Comparison of ENCODE assay signal across 16 cellular contexts in genomic region chr3:155572085-155572484, GRCh38.
DNase-seq lines count a peak whose midpoint lies in the region; ATAC-seq and TF ChIP-seq lines count a peak whose summit lies in the region.
"Had no signal": no experiment of that assay in that cellular context is flagged by ENCODE, and none has a peak within 500 bp of the region (broad histone marks: within the 10 kb centered on the region; RNA-seq: fewer than 3 reads in every experiment).

No MANE protein-coding gene starts in this region.

- no peaks in the 10 kb centered on the region for H3K27me3 ChIP-seq in gastrocnemius medialis
- H3K27me3 ChIP-seq: stomach had no signal

- no peak overlapping the region for H3K27ac ChIP-seq in gastrocnemius medialis
- H3K27ac ChIP-seq: heart right ventricle, stomach had no signal

- in situ Hi-C loops in gastrocnemius medialis (cut with MboI; ENCODE audit: low sequenced_read_pairs in 4 of 4), result no loop called here

- H3K36me3 ChIP-seq in gastrocnemius medialis, result no peaks in the 10 kb centered on the region
- H3K36me3 ChIP-seq: heart right ventricle, stomach had no signal

- no peaks in the 10 kb centered on the region for H3K4me1 ChIP-seq in gastrocnemius medialis
- H3K4me1 ChIP-seq: heart right ventricle, stomach had no signal

- TF ChIP-seq CTCF in fibroblast of the aortic adventitia (IDR thresholded peaks at IDR 0.05; ENCODE audit: insufficient read depth, low read length) (no peak), gastrocnemius medialis (IDR thresholded peaks at IDR 0.05 in 4 of 5, conservative IDR thresholded peaks at IDR 0.05 in 1 of 5) (no peak)

- H3K9me3 ChIP-seq in gastrocnemius medialis, result no peaks in the 10 kb centered on the region
- H3K9me3 ChIP-seq: heart right ventricle, stomach had no signal

- ATAC-seq in gastrocnemius medialis, result peak; percentile 24 to 54
- no peak for ATAC-seq in HG02798 (IDR thresholded peaks at IDR 0.05; ENCODE audit: poor library complexity, unreplicated experiment)
- ATAC-seq: effector memory CD8-positive, alpha-beta T cell; HCT116; left colon; naive thymus-derived CD8-positive, alpha-beta T cell had no signal

- no peak for TF ChIP-seq POLR2A in gastrocnemius medialis (IDR thresholded peaks at IDR 0.05)

- intact Hi-C loops in gastrocnemius medialis (cut with DNase I; ENCODE audit: low total_unique reads), result no loop called here

- H3K4me3 ChIP-seq in fibroblast of the aortic adventitia (ENCODE audit: low read depth, low read length) (no peak overlapping the region), gastrocnemius medialis (no peak overlapping the region)
- H3K4me3 ChIP-seq: heart right ventricle, stomach had no signal

- DNase-seq in GM04503 (ENCODE audit: low read depth) (peak; percentile 36), NCI-H2029 treated with DMSO at 0.1 percent for 48 hours (lab: John Stamatoyannopoulos, UW) (peak; percentile 67), fibroblast of the aortic adventitia (ENCODE audit: low read depth) (peak; percentile 70), gastrocnemius medialis (no peak), NCI-H748 treated with DMSO at 0.1 percent for 48 hours (lab: John Stamatoyannopoulos, UW) (no peak)
- DNase-seq in activated CD4-positive, CD25-positive, alpha-beta regulatory T cell treated with anti-CD3 and anti-CD28 coated beads, Interleukin-2, amount 50 U/mL, for 72 hours, result no peak
- DNase-seq: activated CD4-positive, alpha-beta T cell treated with anti-CD3 and anti-CD28 coated beads, Interleukin-2, amount 10 ng/mL, durations not matched to agents 7 days and 5 days; Calu3; effector memory CD8-positive, alpha-beta T cell; heart right ventricle; left colon; naive thymus-derived CD8-positive, alpha-beta T cell; NCI-H524; stomach had no signal

Comparison
In these comparisons a context has a peak if more than half of its experiments do, and no peak if none do; other contexts are left out.
1. DNase-seq: peak in GM04503 (single experiment), NCI-H2029 treated with DMSO at 0.1 percent for 48 hours (single experiment) and fibroblast of the aortic adventitia (single experiment); none in gastrocnemius medialis (0 of 2), NCI-H748 treated with DMSO at 0.1 percent for 48 hours (single experiment) and activated CD4-positive, CD25-positive, alpha-beta regulatory T cell treated with anti-CD3 and anti-CD28 coated beads, Interleukin-2, amount 50 U/mL, for 72 hours (single experiment).